Comparison of ENCODE assay signal across 1 cellular context in genomic region chr22:22235564-22235963, GRCh38.
TF ChIP-seq lines count a peak whose summit lies in the region.

No MANE protein-coding gene starts in this region.

TF ChIP-seq in GM12878, 131 proteins besides CTCF, POLR2A, EP300 and RAD21 (continued from another document):
- peak; percentile 62; the same call in 1 of the 2 replicates for TF ChIP-seq SMC3 (IDR thresholded peaks at IDR 0.05; ENCODE audit: borderline replicate concordance, low read length)
